ENCODE assay signal across 26 cellular contexts in the genomic region with DNA sequence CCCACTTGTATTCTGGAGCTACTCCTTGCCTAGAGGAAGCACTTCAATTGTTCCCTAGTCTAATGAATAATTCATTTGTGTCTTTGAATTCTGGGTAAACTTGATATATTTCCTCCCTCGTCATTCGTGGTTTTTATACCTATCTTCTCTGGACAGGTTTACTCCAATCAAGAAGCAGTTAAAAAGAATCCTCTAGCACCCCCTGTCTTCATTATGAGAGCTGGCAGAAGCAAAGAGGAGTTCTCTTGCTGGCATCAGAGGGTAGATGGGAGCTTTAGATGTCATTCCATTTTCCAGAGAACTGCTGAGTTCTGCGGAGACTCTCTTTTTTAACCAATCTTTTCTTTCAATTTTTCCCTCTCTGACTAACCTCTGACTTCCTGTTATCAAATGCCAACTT.
"Had no signal": no experiment of that assay in that cellular context is flagged by ENCODE, and none has a peak within 500 bp of the region (broad histone marks: within the 10 kb centered on the region; RNA-seq: fewer than 3 reads in every experiment).

No MANE protein-coding gene starts in this region.

- H3K4me3 ChIP-seq: adrenal gland, ascending aorta, left ventricle myocardium inferior, sigmoid colon, smooth muscle cell, upper lobe of right lung had no signal

- H3K27me3 ChIP-seq: adrenal gland, ascending aorta, brain microvascular endothelial cell, sigmoid colon, upper lobe of right lung had no signal

- H3K36me3 Mint-ChIP-seq: natural killer cell had no signal

- H3K4me1 Mint-ChIP-seq: natural killer cell had no signal

- H3K4me1 ChIP-seq: adrenal gland, ascending aorta, left ventricle myocardium inferior, sigmoid colon, upper lobe of right lung had no signal

- H3K9me3 ChIP-seq: adrenal gland, ascending aorta, upper lobe of right lung had no signal

- H3K4me3 Mint-ChIP-seq: activated naive CD8-positive, alpha-beta T cell; activated T-cell treated with anti-CD3 and anti-CD28 coated beads, Interleukin-2, amount 50 U/mL, for 4 hours; dendritic cell treated with granulocyte-macrophage colony-stimulating factor and Interleukin-4, amounts not matched to agents 40 ng/mL and 50 ng/mL, for 4 days; natural killer cell had no signal

- H3K36me3 ChIP-seq: adrenal gland, ascending aorta, brain microvascular endothelial cell, left ventricle myocardium inferior, sigmoid colon, upper lobe of right lung had no signal

- H3K27me3 Mint-ChIP-seq: dendritic cell treated with granulocyte-macrophage colony-stimulating factor and Interleukin-4, amounts not matched to agents 40 ng/mL and 50 ng/mL, for 4 days; progenitor cell of endocrine pancreas had no signal

- H3K27ac ChIP-seq: adrenal gland, ascending aorta, brain microvascular endothelial cell, left ventricle myocardium inferior, sigmoid colon, upper lobe of right lung had no signal

- H3K4me2 ChIP-seq: smooth muscle cell had no signal

- H3K27ac Mint-ChIP-seq: activated naive CD8-positive, alpha-beta T cell; activated T-helper 2 cell treated with anti-CD3 and anti-CD28 coated beads, Interferon-gamma antibody, Interleukin-2, Interleukin-4, amounts not matched to agents 10 μg/mL and 5 μg/mL and 100 μg/mL, durations not matched to agents 14 hours and 24 hours and 36 hours; dendritic cell treated with granulocyte-macrophage colony-stimulating factor and Interleukin-4, amounts not matched to agents 40 ng/mL and 50 ng/mL, for 4 days; natural killer cell; progenitor cell of endocrine pancreas had no signal

- ATAC-seq: activated T-cell treated with anti-CD3 and anti-CD28 coated beads, Interleukin-2, amount 50 U/mL, for 4 hours; esophagus mucosa; natural killer cell; upper lobe of right lung had no signal

- DNase-seq: activated CD4-positive, alpha-beta T cell treated with anti-CD3 and anti-CD28 coated beads, Interleukin-2, amount 50 U/mL, for 48 hours; activated CD8-positive, alpha-beta memory T cell treated with anti-CD3 and anti-CD28 coated beads, Interleukin-2, amount 50 U/mL, for 48 hours; activated naive CD4-positive, alpha-beta T cell; activated T-cell treated with anti-CD3 and anti-CD28 coated beads, Interleukin-2, amount 50 U/mL, for 4 hours; adrenal gland; brain microvascular endothelial cell; caudate nucleus; effector CD8-positive, alpha-beta T cell; foreskin melanocyte; left ventricle myocardium inferior; midbrain; natural killer cell; retina; sigmoid colon; stimulated activated CD4-positive, alpha-beta T cell treated with anti-CD3 and anti-CD28 coated beads, Interleukin-2, amount 100 ng/mL, for 48 hours; stimulated activated CD8-positive, alpha-beta memory T cell treated with anti-CD3 and anti-CD28 coated beads, Interleukin-4, amount 100 ng/mL, for 48 hours; stimulated activated naive CD4-positive, alpha-beta T cell treated with Interleukin-2 at 50 U/mL for 16 hours; T-helper 9 cell; upper lobe of right lung had no signal
